Comparison of ENCODE assay signal across 19 cellular contexts in the genomic region with DNA sequence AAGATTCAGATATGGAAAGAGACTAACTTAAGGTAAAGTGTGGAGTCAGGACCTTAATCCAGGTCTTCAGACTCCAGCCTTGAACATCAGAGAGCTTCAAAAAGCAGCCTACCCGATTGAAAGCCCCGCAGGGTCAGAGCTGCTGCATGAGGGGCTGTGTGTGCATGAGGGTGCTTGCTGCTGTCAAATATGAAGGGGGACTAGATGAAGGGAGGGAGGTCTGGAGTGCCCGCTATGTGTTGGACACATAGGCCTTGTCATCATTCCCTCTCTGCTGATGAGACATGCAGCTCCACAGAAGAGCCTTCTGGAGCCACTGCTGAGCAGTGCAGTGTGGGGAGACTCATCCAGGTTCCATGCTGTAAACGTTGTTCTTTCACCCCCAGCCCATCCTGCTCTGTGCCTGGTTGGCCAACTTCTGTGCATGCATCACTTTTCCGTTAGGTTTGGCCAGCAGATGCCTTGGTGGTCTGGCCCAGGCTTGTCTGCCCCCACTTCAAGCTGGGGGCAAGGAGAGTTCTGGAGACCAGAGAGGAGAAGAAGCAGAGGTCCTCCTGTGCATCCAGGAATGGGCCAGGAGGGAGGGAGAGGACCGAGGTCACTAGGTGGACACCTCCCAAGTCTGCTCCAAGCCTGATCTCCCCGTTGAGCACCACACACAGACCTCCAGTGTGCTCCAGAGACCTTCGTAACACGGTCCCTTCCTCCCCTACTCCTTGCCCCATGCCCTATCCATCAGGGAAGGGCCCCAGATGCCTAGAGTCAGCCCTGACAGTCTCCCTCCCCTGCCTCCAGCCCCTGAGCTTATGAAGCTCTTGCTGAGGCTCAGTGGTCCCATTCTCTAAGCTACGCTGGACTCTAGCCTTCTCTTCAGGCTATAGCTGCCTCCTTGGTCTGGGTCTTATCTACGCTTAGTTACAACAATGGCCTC. TPM values are rescaled to one million over a fixed set of nuclear protein-coding genes. Genes with fewer than 3 reads are reported as not detected.
DNase-seq lines count a peak whose midpoint lies in the region; ATAC-seq and TF ChIP-seq lines count a peak whose summit lies in the region.
"Had no signal": no experiment of that assay in that cellular context is flagged by ENCODE, and none has a peak within 500 bp of the region (broad histone marks: within the 10 kb centered on the region; RNA-seq: fewer than 3 reads in every experiment).

No MANE protein-coding gene starts in this region.

- DNase-seq in activated naive CD8-positive, alpha-beta T cell treated with anti-CD3 and anti-CD28 coated beads, Interleukin-2, amount 50 U/mL, for 24 hours, result no peak
- no peak for DNase-seq in activated naive CD8-positive, alpha-beta T cell treated with anti-CD3 and anti-CD28 coated beads for 36 hours
- DNase-seq in lower lobe of right lung, result no peak
- peak; percentile 31 for DNase-seq in ureter (ENCODE audit: low spot score)
- DNase-seq in NCI-H2196 treated with DMSO at 0.1 percent for 48 hours (lab: John Stamatoyannopoulos, UW; ENCODE audit: unreplicated experiment), result no peak
- no peak for DNase-seq in esophagus muscularis mucosa (ENCODE audit: extremely low spot score)
- DNase-seq in substantia nigra (lab: John Stamatoyannopoulos, UW), result no peak
- DNase-seq: activated CD4-positive, alpha-beta T cell treated with anti-CD3 and anti-CD28 coated beads, Interleukin-2, amount 10 ng/mL, durations not matched to agents 7 days and 5 days; activated naive CD4-positive, alpha-beta T cell treated with anti-CD3 and anti-CD28 coated beads, Interleukin-2, amount 50 U/mL, for 16 hours; glutamatergic neuron; HFFc6; mucosa of descending colon; NCI-H1436; stimulated activated CD4-positive, alpha-beta T cell treated with anti-CD3 and anti-CD28 coated beads, Interleukin-4, amount 100 ng/mL, for 4 hours had no signal

- intact Hi-C loops in lower lobe of right lung (cut with DNase I), result no loop called here
- intact Hi-C loops in esophagus muscularis mucosa (cut with DNase I), result no loop called here

- no peaks in the 10 kb centered on the region for H3K36me3 Mint-ChIP-seq in activated naive CD8-positive, alpha-beta T cell treated with anti-CD3 and anti-CD28 coated beads, Interleukin-2, amount 50 U/mL, for 24 hours (ENCODE audit: low read depth)
- no peaks in the 10 kb centered on the region for H3K36me3 Mint-ChIP-seq in activated naive CD8-positive, alpha-beta T cell treated with anti-CD3 and anti-CD28 coated beads for 36 hours
- H3K36me3 Mint-ChIP-seq: T-cell had no signal

- peaks cover 31% of the 10 kb centered on the region for H3K4me1 ChIP-seq in lower lobe of right lung
- peaks cover 14 to 34% (median 23%) of the 10 kb centered on the region in 4 donors for H3K4me1 ChIP-seq in esophagus muscularis mucosa

- H3K9ac ChIP-seq in SU-DHL-6 (ENCODE audit: low read length), result peak overlapping the region; percentile 28; the same call in 1 of the 2 replicates

- H3K9me3 Mint-ChIP-seq in activated naive CD8-positive, alpha-beta T cell treated with anti-CD3 and anti-CD28 coated beads, Interleukin-2, amount 50 U/mL, for 24 hours, result no peaks in the 10 kb centered on the region
- H3K9me3 Mint-ChIP-seq in activated naive CD8-positive, alpha-beta T cell treated with anti-CD3 and anti-CD28 coated beads for 36 hours, result no peaks in the 10 kb centered on the region
- H3K9me3 Mint-ChIP-seq: activated CD4-positive, alpha-beta T cell treated with anti-CD3 and anti-CD28 coated beads, Interleukin-2, amount 10 ng/mL, durations not matched to agents 7 days and 5 days; HFFc6; neural crest cell; T-cell had no signal

- TF ChIP-seq POLR2A in esophagus muscularis mucosa (IDR thresholded peaks at IDR 0.05; ENCODE audit: low read depth), result no peak

- H3K79me2 ChIP-seq in SU-DHL-6 (ENCODE audit: insufficient read depth, low read length), result no peaks in the 10 kb centered on the region

- H3K27me3 ChIP-seq in SU-DHL-6 (ENCODE audit: low read length) (no peaks in the 10 kb centered on the region), lower lobe of right lung (ENCODE audit: low read depth) (no peaks in the 10 kb centered on the region), esophagus muscularis mucosa (no peaks in the 10 kb centered on the region)
- H3K27me3 ChIP-seq: spleen had no signal

- WGBS in esophagus muscularis mucosa, result 87% methylated on average over 8 of the region's 11 CpGs

- H3K9me3 ChIP-seq in SU-DHL-6 (ENCODE audit: insufficient read depth, low read length) (no peaks in the 10 kb centered on the region), lower lobe of right lung (no peaks in the 10 kb centered on the region), esophagus muscularis mucosa (no peaks in the 10 kb centered on the region)
- H3K9me3 ChIP-seq: mucosa of descending colon, spleen had no signal

- H3K4me1 Mint-ChIP-seq in activated naive CD8-positive, alpha-beta T cell treated with anti-CD3 and anti-CD28 coated beads, Interleukin-2, amount 50 U/mL, for 24 hours, result peaks cover 46% of the 10 kb centered on the region
- peaks cover 21% of the 10 kb centered on the region for H3K4me1 Mint-ChIP-seq in activated naive CD8-positive, alpha-beta T cell treated with anti-CD3 and anti-CD28 coated beads for 36 hours

- peaks cover 18% of the 10 kb centered on the region for H3K27me3 Mint-ChIP-seq in activated naive CD8-positive, alpha-beta T cell treated with anti-CD3 and anti-CD28 coated beads, Interleukin-2, amount 50 U/mL, for 24 hours
- peaks cover 26% of the 10 kb centered on the region for H3K27me3 Mint-ChIP-seq in activated naive CD8-positive, alpha-beta T cell treated with anti-CD3 and anti-CD28 coated beads for 36 hours

- H3K27ac Mint-ChIP-seq in activated naive CD8-positive, alpha-beta T cell treated with anti-CD3 and anti-CD28 coated beads, Interleukin-2, amount 50 U/mL, for 24 hours, result peak overlapping the region; percentile 18
- no peak overlapping the region for H3K27ac Mint-ChIP-seq in activated naive CD8-positive, alpha-beta T cell treated with anti-CD3 and anti-CD28 coated beads for 36 hours
- H3K27ac Mint-ChIP-seq: activated CD4-positive, alpha-beta T cell treated with anti-CD3 and anti-CD28 coated beads, Interleukin-2, amount 10 ng/mL, durations not matched to agents 7 days and 5 days; HFFc6; T-cell had no signal

- H3K4me2 ChIP-seq in SU-DHL-6 (ENCODE audit: low read depth, low read length, poor library complexity, severe bottlenecking), result peak overlapping the region; percentile 42

- H3F3A ChIP-seq in SU-DHL-6 (ENCODE audit: insufficient read depth), result peaks cover 5% of the 10 kb centered on the region; the same call in 1 of the 2 replicates

- no peak overlapping the region for H2AFZ ChIP-seq in SU-DHL-6 (ENCODE audit: low read depth, low read length, severe bottlenecking)

- TF ChIP-seq CTCF in SU-DHL-6 (IDR thresholded peaks at IDR 0.05; ENCODE audit: insufficient read depth, low read length, poor library complexity, severe bottlenecking), result no peak
- no peak for TF ChIP-seq CTCF in lower lobe of right lung (IDR thresholded peaks at IDR 0.05)
- no peak for TF ChIP-seq CTCF in esophagus muscularis mucosa (IDR thresholded peaks at IDR 0.05)

- no peak overlapping the region for H3K4me3 ChIP-seq in SU-DHL-6 (ENCODE audit: insufficient read depth, low read length, poor library complexity, severe bottlenecking)
- H3K4me3 ChIP-seq in lower lobe of right lung, result no peak overlapping the region
- no peak overlapping the region for H3K4me3 ChIP-seq in esophagus muscularis mucosa
- H3K4me3 ChIP-seq: mucosa of descending colon, spleen had no signal

- H4K20me1 ChIP-seq in SU-DHL-6 (ENCODE audit: low read depth, low read length), result no peaks in the 10 kb centered on the region

- H3K9me2 ChIP-seq in SU-DHL-6 (replicated peaks; ENCODE audit: insufficient read depth, low read length), result no peaks in the 10 kb centered on the region

- H3K27ac ChIP-seq in SU-DHL-6 (ENCODE audit: low read depth, low read length) (peak overlapping the region; percentile 78), lower lobe of right lung (peak overlapping the region; percentile 49), esophagus muscularis mucosa (replicated peaks in 1 of 4) (peak overlapping the region in 1 of 4 donors; percentile 20), substantia nigra (ENCODE audit: low read depth, low read length, poor library complexity, severe bottlenecking) (no peak overlapping the region)

- TF ChIP-seq EP300 in esophagus muscularis mucosa (IDR thresholded peaks at IDR 0.05), result no peak

- ATAC-seq in activated naive CD8-positive, alpha-beta T cell treated with anti-CD3 and anti-CD28 coated beads, Interleukin-2, amount 50 U/mL, for 24 hours, result no peak
- no peak for ATAC-seq in lower lobe of right lung

- no peak overlapping the region for H3K4me3 Mint-ChIP-seq in activated naive CD8-positive, alpha-beta T cell treated with anti-CD3 and anti-CD28 coated beads, Interleukin-2, amount 50 U/mL, for 24 hours
- H3K4me3 Mint-ChIP-seq in activated naive CD8-positive, alpha-beta T cell treated with anti-CD3 and anti-CD28 coated beads for 36 hours, result no peak overlapping the region
- H3K4me3 Mint-ChIP-seq: activated CD4-positive, alpha-beta T cell treated with anti-CD3 and anti-CD28 coated beads, Interleukin-2, amount 10 ng/mL, durations not matched to agents 7 days and 5 days; HFFc6; neural crest cell; T-cell had no signal

- H3K36me3 ChIP-seq in SU-DHL-6 (ENCODE audit: low read length) (no peaks in the 10 kb centered on the region), lower lobe of right lung (no peaks in the 10 kb centered on the region), esophagus muscularis mucosa (no peaks in the 10 kb centered on the region)
- H3K36me3 ChIP-seq: spleen had no signal

RNA-seq across cellular contexts. Expression of a gene that starts 32.0 kb away (rescaled TPM):
- total RNA-seq in activated naive CD8-positive, alpha-beta T cell treated with anti-CD3 and anti-CD28 coated beads for 36 hours, result 10 to 100 TPM; 11.5 to 12.1 TPM
- total RNA-seq in lower lobe of right lung (121 TPM), ureter (83.7 TPM), esophagus muscularis mucosa (10 to 100 TPM; 19.1 to 87.5 (median 45.3) TPM)
- total RNA-seq: G401 had no signal
